8 cellular contexts compared by ENCODE assay signal in the genomic region with DNA sequence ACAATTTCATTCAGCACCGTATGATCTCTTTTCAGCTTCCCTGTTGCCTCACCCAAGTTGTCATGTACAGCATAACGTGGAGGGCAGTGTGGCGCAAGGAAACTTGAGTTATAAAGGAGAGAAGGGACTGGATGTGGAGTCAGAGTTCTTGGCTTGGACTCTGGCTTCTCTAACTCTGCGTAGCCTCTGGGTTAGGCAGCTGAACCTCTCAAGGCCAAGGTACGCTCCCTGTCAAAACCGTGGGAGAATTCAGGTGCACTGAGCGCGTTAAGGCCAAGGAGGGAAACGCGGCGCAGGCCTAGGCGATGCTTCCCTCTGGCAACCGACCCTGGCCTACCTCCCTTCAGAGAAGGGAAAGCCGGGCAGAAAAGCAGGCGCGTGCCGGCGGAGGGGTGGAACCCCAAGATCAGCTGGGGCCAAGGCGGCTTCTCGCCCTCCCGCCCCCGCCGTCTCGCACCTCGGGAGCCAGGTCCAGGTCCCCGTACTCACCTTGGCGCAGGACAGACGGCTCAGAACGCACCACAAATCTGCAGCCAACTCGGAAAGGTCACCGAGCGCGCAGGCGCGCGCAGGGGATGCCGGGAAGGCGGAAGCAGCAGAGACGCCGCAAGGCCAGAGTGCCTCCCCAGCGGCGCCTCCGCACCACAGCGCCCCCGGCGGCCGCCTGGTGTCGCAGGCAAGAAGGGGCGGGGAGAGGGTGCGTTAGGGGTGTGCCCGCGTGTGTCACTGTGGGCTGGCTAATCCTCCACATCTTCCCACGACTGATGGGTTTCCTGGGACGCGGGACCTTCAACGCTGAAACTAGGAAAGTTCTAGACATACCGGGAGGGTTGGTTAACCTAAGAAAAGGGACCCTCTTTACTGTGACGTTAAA. TPM values are rescaled to one million over a fixed set of nuclear protein-coding genes. Genes with fewer than 3 reads are reported as not detected.
DNase-seq lines count a peak whose midpoint lies in the region; ATAC-seq, FAIRE-seq and TF ChIP-seq lines count a peak whose summit lies in the region.

No MANE protein-coding gene starts in this region.

- no peaks in the 10 kb centered on the region for H3K9me3 ChIP-seq in endocrine pancreas (ENCODE audit: control insufficient read depth, low read length)

- H3K27ac Mint-ChIP-seq in Calu3 (ENCODE audit: unreplicated experiment), result peak overlapping the region; percentile 71
- peak overlapping the region; percentile 85 for H3K27ac Mint-ChIP-seq in activated CD8-positive, alpha-beta memory T cell treated with anti-CD3 and anti-CD28 coated beads, Interleukin-2, amount 10 ng/mL, durations not matched to agents 7 days and 5 days

- intact Hi-C loops in Calu3 (cut with micrococcal nuclease; ENCODE audit: unreplicated experiment), result loop anchor here (5.0 kb wide), 1 partner anchor 86 kb away; no protein-coding TSS in a partner anchor

- DNase-seq in Calu3, result peak; percentile 97
- peak; percentile 93 for DNase-seq in HTR-8/SVneo (ENCODE audit: insufficient read length, low spot score)
- peak; percentile 91 to 96 for DNase-seq in NOMO-1 (lab: John Stamatoyannopoulos, UW; ENCODE audit: unreplicated experiment in 2 of 2)
- peak; percentile 94 for DNase-seq in activated CD8-positive, alpha-beta memory T cell treated with anti-CD3 and anti-CD28 coated beads, Interleukin-2, amount 10 ng/mL, durations not matched to agents 7 days and 5 days
- DNase-seq in mesenteric fat pad (ENCODE audit: low spot score), result peak; percentile 97
- peak; percentile 90 for DNase-seq in stimulated activated CD8-positive, alpha-beta memory T cell treated with anti-CD3 and anti-CD28 coated beads, Interleukin-15, amount 100 ng/mL, for 1 hour (ENCODE audit: low read depth)

- no peaks in the 10 kb centered on the region for H3K27me3 ChIP-seq in endocrine pancreas (ENCODE audit: control insufficient read depth, insufficient read depth, low read length)

- H3K4me1 Mint-ChIP-seq in Calu3 (ENCODE audit: low read depth, unreplicated experiment), result no peaks in the 10 kb centered on the region
- H3K4me1 Mint-ChIP-seq in activated CD8-positive, alpha-beta memory T cell treated with anti-CD3 and anti-CD28 coated beads, Interleukin-2, amount 10 ng/mL, durations not matched to agents 7 days and 5 days, result peaks cover 12% of the 10 kb centered on the region

- H3K36me3 Mint-ChIP-seq in Calu3 (ENCODE audit: insufficient read depth, unreplicated experiment), result peaks cover 20% of the 10 kb centered on the region
- H3K36me3 Mint-ChIP-seq in activated CD8-positive, alpha-beta memory T cell treated with anti-CD3 and anti-CD28 coated beads, Interleukin-2, amount 10 ng/mL, durations not matched to agents 7 days and 5 days, result peaks cover 7% of the 10 kb centered on the region

- H3K27me3 Mint-ChIP-seq in Calu3 (ENCODE audit: unreplicated experiment), result no peaks in the 10 kb centered on the region
- peaks cover 7% of the 10 kb centered on the region for H3K27me3 Mint-ChIP-seq in activated CD8-positive, alpha-beta memory T cell treated with anti-CD3 and anti-CD28 coated beads, Interleukin-2, amount 10 ng/mL, durations not matched to agents 7 days and 5 days

- H3K4me3 ChIP-seq in endocrine pancreas (ENCODE audit: control insufficient read depth, insufficient read depth, low read length), result peak overlapping the region; percentile 88

- peak overlapping the region; percentile 89 for H3K4me3 Mint-ChIP-seq in Calu3 (ENCODE audit: low read depth, unreplicated experiment)
- peak overlapping the region; percentile 92 for H3K4me3 Mint-ChIP-seq in activated CD8-positive, alpha-beta memory T cell treated with anti-CD3 and anti-CD28 coated beads, Interleukin-2, amount 10 ng/mL, durations not matched to agents 7 days and 5 days

- TF ChIP-seq CTCF in Calu3 (IDR thresholded peaks at IDR 0.05; ENCODE audit: unreplicated experiment), result peak; percentile 90

- H3K9me3 Mint-ChIP-seq in Calu3 (ENCODE audit: low read depth, unreplicated experiment), result no peaks in the 10 kb centered on the region
- no peaks in the 10 kb centered on the region for H3K9me3 Mint-ChIP-seq in activated CD8-positive, alpha-beta memory T cell treated with anti-CD3 and anti-CD28 coated beads, Interleukin-2, amount 10 ng/mL, durations not matched to agents 7 days and 5 days (ENCODE audit: low read depth)

- no peaks in the 10 kb centered on the region for H3K4me1 ChIP-seq in endocrine pancreas (ENCODE audit: control insufficient read depth, insufficient read depth, low read length)

- no peaks in the 10 kb centered on the region for H3K36me3 ChIP-seq in endocrine pancreas (ENCODE audit: control insufficient read depth, insufficient read depth, low read length)

- FAIRE-seq in HTR-8/SVneo (lab: Jason Lieb, UNC), result peak; percentile 95

- H3K9ac ChIP-seq in endocrine pancreas (ENCODE audit: control insufficient read depth, insufficient read depth, low read length), result peak overlapping the region; percentile 11

- TSS peak; percentile 83 for BruUV-seq in Calu3 (replicated peaks; lab: Mats Ljungman, UMichigan)

- ATAC-seq in GM21367 (IDR thresholded peaks at IDR 0.05; ENCODE audit: unreplicated experiment), result peak; percentile 95
- peak; percentile 98 for ATAC-seq in activated CD8-positive, alpha-beta memory T cell treated with anti-CD3 and anti-CD28 coated beads, Interleukin-2, amount 10 ng/mL, durations not matched to agents 7 days and 5 days

- CTCF ChIA-PET in Calu3 (lab: Charles Lee), result interaction anchor here (0.6 to 1.4 kb wide), 3 partner anchors 10 to 515 kb away, joined by 3 to 6 read pairs (median 4); no protein-coding TSS in a partner anchor
- CTCF ChIA-PET in activated CD8-positive, alpha-beta memory T cell treated with anti-CD3 and anti-CD28 coated beads, Interleukin-2, amount 10 ng/mL, durations not matched to agents 7 days and 5 days (lab: Charles Lee), result interaction anchor here (0.8 to 7.8 kb wide), 12 partner anchors 10 to 832 kb away, joined by 3 to 62 read pairs (median 5); partner anchors contain the start of gene SIVA1

RNA-seq across cellular contexts. Expression of gene TDRD9, which starts 7.0 kb away (rescaled TPM):
- not detected in 2 replicates for total RNA-seq in Calu3 (2022)
- 1 to 10 TPM; 1.1 to 1.2 TPM for total RNA-seq in activated CD8-positive, alpha-beta memory T cell treated with anti-CD3 and anti-CD28 coated beads, Interleukin-2, amount 10 ng/mL, durations not matched to agents 7 days and 5 days
- 5.4 TPM for total RNA-seq in mesenteric fat pad

RNA-seq across cellular contexts. Expression of gene RD3L, which starts 21.1 kb away (rescaled TPM):
- total RNA-seq in Calu3 (2022) (not detected in 2 replicates), mesenteric fat pad (not detected)
- not detected for total RNA-seq in activated CD8-positive, alpha-beta memory T cell treated with anti-CD3 and anti-CD28 coated beads, Interleukin-2, amount 10 ng/mL, durations not matched to agents 7 days and 5 days

Comparison
In these comparisons a context has a peak if more than half of its experiments do, and no peak if none do; other contexts are left out.
1. Peak in every context shown above with its lines: DNase-seq, ATAC-seq and H3K4me3 ChIP-seq.